Comparison of ENCODE assay signal across 1 cellular context in genomic region chr4:185465707-185466106, GRCh38.
TF ChIP-seq lines count a peak whose summit lies in the region.

No MANE protein-coding gene starts in this region.

TF ChIP-seq in HepG2, 621 proteins besides CTCF, POLR2A, EP300 and RAD21:
- no peak for TF ChIP-seq TP53 (CRISPR knock-in tag; conservative IDR thresholded peaks at IDR 0.05)
- peak; percentile 73 for TF ChIP-seq ATF7 (IDR thresholded peaks at IDR 0.05)
- TF ChIP-seq ATF7 (CRISPR knock-in tag; IDR thresholded peaks at IDR 0.05) = no peak
